1 cellular context compared by ENCODE assay signal in genomic region chr11:107927559-107927958, GRCh38.
TF ChIP-seq lines count a peak whose summit lies in the region.

No MANE protein-coding gene starts in this region.

TF ChIP-seq in K562, 482 proteins besides CTCF, POLR2A, EP300 and RAD21:
- TF ChIP-seq ZNF121 (CRISPR knock-in tag; conservative IDR thresholded peaks at IDR 0.05): peak; percentile 88
- TF ChIP-seq HSF4 (CRISPR knock-in tag; IDR thresholded peaks at IDR 0.05; ENCODE audit: borderline replicate concordance): no peak
TF ChIP-seq in K562: peak in this region for 1.
